ENCODE assay signal across 33 cellular contexts in the genomic region with DNA sequence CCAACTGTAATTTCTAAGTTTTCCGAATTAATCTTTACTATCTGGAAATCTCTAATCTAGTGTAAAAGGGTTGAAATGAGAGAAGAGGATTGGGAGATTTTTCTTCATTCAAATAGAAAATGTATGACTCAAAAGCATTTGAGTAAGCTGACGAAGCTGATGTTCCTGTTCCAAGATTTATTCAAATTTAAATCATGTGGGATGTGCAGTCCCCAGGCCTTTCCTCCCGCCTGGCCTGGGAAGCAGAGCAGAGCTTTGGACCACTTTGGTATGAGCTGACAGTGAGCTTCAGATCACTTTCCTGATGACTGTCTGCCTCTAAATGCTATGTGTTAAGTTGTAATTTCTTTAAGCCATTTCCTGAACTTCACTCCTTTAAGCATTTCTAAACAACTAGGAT.
A peak's percentile ranks its signal among the peaks of the same experiment; 100 is the strongest.
DNase-seq lines count a peak whose midpoint lies in the region; ATAC-seq and TF ChIP-seq lines count a peak whose summit lies in the region.
"Had no signal": no experiment of that assay in that cellular context is flagged by ENCODE, and none has a peak within 500 bp of the region (broad histone marks: within the 10 kb centered on the region; RNA-seq: fewer than 3 reads in every experiment).

No MANE protein-coding gene starts in this region.

- ATAC-seq in stimulated activated memory B cell treated with anti-CD40 and anti-IgM and Interleukin-4, amounts not matched to agents 10 μg/mL and 1 μg/mL and 100 μg/mL, for 72 hours: no peak
- no peak for ATAC-seq in left cardiac atrium
- no peak for ATAC-seq in GM19455 (IDR thresholded peaks at IDR 0.05; ENCODE audit: unreplicated experiment)
- ATAC-seq: A549; activated CD4-positive, CD25-positive, alpha-beta regulatory T cell treated with anti-CD3 and anti-CD28 coated beads, Interleukin-2, amount 50 U/mL, for 24 hours; activated T-cell treated with anti-CD3 and anti-CD28 coated beads, Interleukin-2, amount 50 U/mL, for 72 hours; CD8-positive, alpha-beta T cell; left ventricle myocardium superior; PC-3; SK-N-SH treated with all-trans-retinoic acid at 6 μM for 48 hours; stimulated activated effector memory CD8-positive, alpha-beta T cell treated with anti-CD3 and anti-CD28 coated beads, Interleukin-12 subunit alpha, Interleukin-12 subunit beta, amount 100 ng/mL, for 72 hours; T-helper 17 cell; upper lobe of right lung had no signal

- peaks cover 10% of the 10 kb centered on the region for H3K4me1 Mint-ChIP-seq in stimulated activated memory B cell treated with anti-CD40 and anti-IgM and Interleukin-4, amounts not matched to agents 10 μg/mL and 1 μg/mL and 100 μg/mL, for 72 hours
- H3K4me1 Mint-ChIP-seq: B cell had no signal

- intact Hi-C loops in ascending aorta (cut with DNase I) (no loop called here), left cardiac atrium (cut with DNase I) (no loop called here)

- peaks cover 44% of the 10 kb centered on the region for H3K36me3 Mint-ChIP-seq in stimulated activated memory B cell treated with anti-CD40 and anti-IgM and Interleukin-4, amounts not matched to agents 10 μg/mL and 1 μg/mL and 100 μg/mL, for 72 hours

- H3K36me3 ChIP-seq in ascending aorta: no peaks in the 10 kb centered on the region
- H3K36me3 ChIP-seq: adrenal gland, breast epithelium had no signal

- no peak overlapping the region for H3K4me3 Mint-ChIP-seq in stimulated activated memory B cell treated with anti-CD40 and anti-IgM and Interleukin-4, amounts not matched to agents 10 μg/mL and 1 μg/mL and 100 μg/mL, for 72 hours
- H3K4me3 Mint-ChIP-seq: activated T-cell treated with anti-CD3 and anti-CD28 coated beads, Interleukin-2, amount 50 U/mL, for 72 hours; B cell; CD8-positive, alpha-beta T cell; naive B cell; stimulated activated effector memory CD8-positive, alpha-beta T cell treated with anti-CD3 and anti-CD28 coated beads, Interleukin-12 subunit alpha, Interleukin-12 subunit beta, amount 100 ng/mL, for 72 hours; T-helper 17 cell had no signal

- peak overlapping the region; percentile 12 for H3K27ac Mint-ChIP-seq in stimulated activated memory B cell treated with anti-CD40 and anti-IgM and Interleukin-4, amounts not matched to agents 10 μg/mL and 1 μg/mL and 100 μg/mL, for 72 hours
- H3K27ac Mint-ChIP-seq: activated T-cell treated with anti-CD3 and anti-CD28 coated beads, Interleukin-2, amount 50 U/mL, for 72 hours; B cell; CD8-positive, alpha-beta T cell; stimulated activated effector memory CD8-positive, alpha-beta T cell treated with anti-CD3 and anti-CD28 coated beads, Interleukin-12 subunit alpha, Interleukin-12 subunit beta, amount 100 ng/mL, for 72 hours; T-helper 17 cell had no signal

- H3K9me3 ChIP-seq in ascending aorta: no peaks in the 10 kb centered on the region
- H3K9me3 ChIP-seq: A549, adrenal gland, breast epithelium, upper lobe of right lung had no signal

- H3K4me1 ChIP-seq in ascending aorta: peaks cover 6 to 34% of the 10 kb centered on the region in 2 donors
- H3K4me1 ChIP-seq: breast epithelium had no signal

- H3K9me3 Mint-ChIP-seq in stimulated activated memory B cell treated with anti-CD40 and anti-IgM and Interleukin-4, amounts not matched to agents 10 μg/mL and 1 μg/mL and 100 μg/mL, for 72 hours: no peaks in the 10 kb centered on the region
- H3K9me3 Mint-ChIP-seq: activated T-cell treated with anti-CD3 and anti-CD28 coated beads, Interleukin-2, amount 50 U/mL, for 72 hours; CD8-positive, alpha-beta T cell; naive B cell; stimulated activated effector memory CD8-positive, alpha-beta T cell treated with anti-CD3 and anti-CD28 coated beads, Interleukin-12 subunit alpha, Interleukin-12 subunit beta, amount 100 ng/mL, for 72 hours had no signal

- H3K27me3 Mint-ChIP-seq in stimulated activated memory B cell treated with anti-CD40 and anti-IgM and Interleukin-4, amounts not matched to agents 10 μg/mL and 1 μg/mL and 100 μg/mL, for 72 hours: no peaks in the 10 kb centered on the region
- H3K27me3 Mint-ChIP-seq: B cell, naive B cell, T-helper 17 cell had no signal

- H3K4me3 ChIP-seq in ascending aorta (no peak overlapping the region), fibroblast of pulmonary artery (replicated peaks; ENCODE audit: low read depth, low read length) (no peak overlapping the region)
- H3K4me3 ChIP-seq: A549, adrenal gland, breast epithelium, upper lobe of right lung had no signal

- TF ChIP-seq CTCF in ascending aorta (IDR thresholded peaks at IDR 0.05) (no peak), fibroblast of pulmonary artery (IDR thresholded peaks at IDR 0.05; ENCODE audit: low read length, missing control alignments) (no peak)

- DNase-seq in GM03348 (ENCODE audit: low spot score) (peak; percentile 38), ascending aorta (ENCODE audit: low spot score in 2 of 2) (no peak), fibroblast of pulmonary artery (ENCODE audit: low read depth) (peak; percentile 7), AG08395 (ENCODE audit: low spot score) (no peak), left cardiac atrium (no peak), NCI-H2171 treated with DMSO at 0.1 percent for 48 hours (lab: John Stamatoyannopoulos, UW) (no peak)
- DNase-seq: activated CD4-positive, alpha-beta T cell treated with anti-CD3 and anti-CD28 coated beads, Interleukin-2, amount 50 U/mL, for 48 hours; activated naive CD4-positive, alpha-beta T cell; activated T-cell treated with anti-CD3 and anti-CD28 coated beads, Interleukin-2, amount 50 U/mL, for 72 hours; adrenal gland; CD8-positive, alpha-beta T cell; glutamatergic neuron; H7; KG1; left ventricle myocardium superior; MM.1S; naive B cell; NCI-H1930; NCI-H526; NK-92 treated with Interleukin-12 subunit alpha and Interleukin-12 subunit beta, amount 100 ng/mL, for 24 hours; occipital lobe; PC-3; T-helper 17 cell; upper lobe of right lung had no signal

- peak overlapping the region; percentile 78 for H3K27ac ChIP-seq in ascending aorta
- H3K27ac ChIP-seq: adrenal gland, HL-60, upper lobe of right lung had no signal

- H3K27me3 ChIP-seq in ascending aorta: no peaks in the 10 kb centered on the region
- H3K27me3 ChIP-seq: adrenal gland, breast epithelium, upper lobe of right lung had no signal

Comparison
In these comparisons a context has a peak if more than half of its experiments do, and no peak if none do; other contexts are left out.
1. DNase-seq: peak in GM03348 (single experiment) and fibroblast of pulmonary artery (single experiment); none in ascending aorta (0 of 2), AG08395 (single experiment), left cardiac atrium (single experiment) and NCI-H2171 treated with DMSO at 0.1 percent for 48 hours (single experiment).